In the genomic region with DNA sequence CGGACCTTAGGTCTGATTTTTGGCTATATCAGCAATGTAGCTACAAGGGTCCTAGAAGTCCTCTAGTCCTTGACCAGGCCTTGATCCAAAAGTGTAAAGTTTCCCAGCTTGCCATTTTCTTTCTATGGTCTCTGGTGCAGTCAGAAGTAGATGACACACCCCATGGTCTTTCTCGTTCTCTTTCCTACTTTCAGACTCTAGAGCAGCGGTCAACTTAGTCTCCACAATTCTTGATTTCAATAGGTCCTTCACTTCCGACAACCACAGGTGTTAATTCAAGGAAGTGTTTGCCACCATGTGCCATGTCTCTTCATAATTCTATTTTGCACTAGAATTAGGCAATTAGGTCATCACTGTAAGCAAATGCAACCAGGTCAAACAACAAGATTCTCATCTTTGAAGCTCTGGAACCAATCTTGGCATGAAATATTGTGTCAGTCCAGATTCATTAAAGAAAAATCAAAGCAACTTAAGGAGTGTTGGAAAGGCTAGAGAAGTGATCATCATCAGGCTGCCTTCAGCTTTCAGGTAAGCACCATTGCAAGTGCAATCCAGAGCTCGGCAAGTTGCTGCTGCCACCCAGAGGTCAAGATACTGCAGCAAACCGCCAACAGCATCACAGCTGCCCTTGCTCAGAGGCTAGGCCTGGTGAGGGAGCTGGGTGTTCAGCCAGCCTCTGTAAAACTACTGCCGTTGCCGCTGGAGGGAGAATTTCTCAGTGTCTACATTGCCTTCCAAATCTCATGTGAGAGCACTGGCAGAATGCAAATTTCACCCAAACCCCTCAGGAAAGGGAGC, we compare ENCODE assay signal across 1 cellular context.
A peak's percentile ranks its signal among the peaks of the same experiment; 100 is the strongest.
TF ChIP-seq lines count a peak whose summit lies in the region.

No MANE protein-coding gene starts in this region.

TF ChIP-seq in HepG2, 621 proteins besides CTCF, POLR2A, EP300 and RAD21 (continued from another document and continues in another):
- TF ChIP-seq, protein P1, sequence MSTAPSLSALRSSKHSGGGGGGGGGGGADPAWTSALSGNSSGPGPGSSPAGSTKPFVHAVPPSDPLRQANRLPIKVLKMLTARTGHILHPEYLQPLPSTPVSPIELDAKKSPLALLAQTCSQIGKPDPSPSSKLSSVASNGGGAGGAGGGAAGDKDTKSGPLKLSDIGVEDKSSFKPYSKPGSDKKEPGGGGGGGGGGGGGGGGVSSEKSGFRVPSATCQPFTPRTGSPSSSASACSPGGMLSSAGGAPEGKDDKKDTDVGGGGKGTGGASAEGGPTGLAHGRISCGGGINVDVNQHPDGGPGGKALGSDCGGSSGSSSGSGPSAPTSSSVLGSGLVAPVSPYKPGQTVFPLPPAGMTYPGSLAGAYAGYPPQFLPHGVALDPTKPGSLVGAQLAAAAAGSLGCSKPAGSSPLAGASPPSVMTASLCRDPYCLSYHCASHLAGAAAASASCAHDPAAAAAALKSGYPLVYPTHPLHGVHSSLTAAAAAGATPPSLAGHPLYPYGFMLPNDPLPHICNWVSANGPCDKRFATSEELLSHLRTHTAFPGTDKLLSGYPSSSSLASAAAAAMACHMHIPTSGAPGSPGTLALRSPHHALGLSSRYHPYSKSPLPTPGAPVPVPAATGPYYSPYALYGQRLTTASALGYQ (CRISPR knock-in tag; IDR thresholded peaks at IDR 0.05) = no peak
- TF ChIP-seq, protein P2, sequence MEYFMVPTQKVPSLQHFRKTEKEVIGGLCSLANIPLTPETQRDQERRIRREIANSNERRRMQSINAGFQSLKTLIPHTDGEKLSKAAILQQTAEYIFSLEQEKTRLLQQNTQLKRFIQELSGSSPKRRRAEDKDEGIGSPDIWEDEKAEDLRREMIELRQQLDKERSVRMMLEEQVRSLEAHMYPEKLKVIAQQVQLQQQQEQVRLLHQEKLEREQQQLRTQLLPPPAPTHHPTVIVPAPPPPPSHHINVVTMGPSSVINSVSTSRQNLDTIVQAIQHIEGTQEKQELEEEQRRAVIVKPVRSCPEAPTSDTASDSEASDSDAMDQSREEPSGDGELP (IDR thresholded peaks at IDR 0.05; ENCODE audit: borderline replicate concordance, low read depth) = 0 out of 2 replicates have a peak, but pooled peaks have one; percentile 22
- TF ChIP-seq ZNF619 (CRISPR knock-in tag; IDR thresholded peaks at IDR 0.05) = no peak
- TF ChIP-seq, protein P3, sequence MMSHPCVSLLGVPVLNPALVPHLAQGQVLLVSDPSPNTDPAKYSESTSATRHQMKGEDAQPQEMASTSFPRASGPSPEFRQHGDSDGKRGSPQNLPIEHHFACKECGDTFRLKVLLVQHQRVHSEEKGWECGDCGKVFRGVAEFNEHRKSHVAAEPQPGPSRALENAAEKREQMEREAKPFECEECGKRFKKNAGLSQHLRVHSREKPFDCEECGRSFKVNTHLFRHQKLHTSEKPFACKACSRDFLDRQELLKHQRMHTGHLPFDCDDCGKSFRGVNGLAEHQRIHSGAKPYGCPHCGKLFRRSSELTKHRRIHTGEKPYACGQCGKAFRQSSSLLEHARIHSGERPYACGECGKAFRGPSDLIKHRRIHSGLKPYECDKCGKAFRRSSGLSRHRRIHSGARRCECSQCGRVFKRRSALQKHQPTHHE (CRISPR knock-in tag; IDR thresholded peaks at IDR 0.05; ENCODE audit: borderline replicate concordance) = no peak
- no peak for TF ChIP-seq SMYD3 (CRISPR knock-in tag; IDR thresholded peaks at IDR 0.05)
- TF ChIP-seq, protein P4, sequence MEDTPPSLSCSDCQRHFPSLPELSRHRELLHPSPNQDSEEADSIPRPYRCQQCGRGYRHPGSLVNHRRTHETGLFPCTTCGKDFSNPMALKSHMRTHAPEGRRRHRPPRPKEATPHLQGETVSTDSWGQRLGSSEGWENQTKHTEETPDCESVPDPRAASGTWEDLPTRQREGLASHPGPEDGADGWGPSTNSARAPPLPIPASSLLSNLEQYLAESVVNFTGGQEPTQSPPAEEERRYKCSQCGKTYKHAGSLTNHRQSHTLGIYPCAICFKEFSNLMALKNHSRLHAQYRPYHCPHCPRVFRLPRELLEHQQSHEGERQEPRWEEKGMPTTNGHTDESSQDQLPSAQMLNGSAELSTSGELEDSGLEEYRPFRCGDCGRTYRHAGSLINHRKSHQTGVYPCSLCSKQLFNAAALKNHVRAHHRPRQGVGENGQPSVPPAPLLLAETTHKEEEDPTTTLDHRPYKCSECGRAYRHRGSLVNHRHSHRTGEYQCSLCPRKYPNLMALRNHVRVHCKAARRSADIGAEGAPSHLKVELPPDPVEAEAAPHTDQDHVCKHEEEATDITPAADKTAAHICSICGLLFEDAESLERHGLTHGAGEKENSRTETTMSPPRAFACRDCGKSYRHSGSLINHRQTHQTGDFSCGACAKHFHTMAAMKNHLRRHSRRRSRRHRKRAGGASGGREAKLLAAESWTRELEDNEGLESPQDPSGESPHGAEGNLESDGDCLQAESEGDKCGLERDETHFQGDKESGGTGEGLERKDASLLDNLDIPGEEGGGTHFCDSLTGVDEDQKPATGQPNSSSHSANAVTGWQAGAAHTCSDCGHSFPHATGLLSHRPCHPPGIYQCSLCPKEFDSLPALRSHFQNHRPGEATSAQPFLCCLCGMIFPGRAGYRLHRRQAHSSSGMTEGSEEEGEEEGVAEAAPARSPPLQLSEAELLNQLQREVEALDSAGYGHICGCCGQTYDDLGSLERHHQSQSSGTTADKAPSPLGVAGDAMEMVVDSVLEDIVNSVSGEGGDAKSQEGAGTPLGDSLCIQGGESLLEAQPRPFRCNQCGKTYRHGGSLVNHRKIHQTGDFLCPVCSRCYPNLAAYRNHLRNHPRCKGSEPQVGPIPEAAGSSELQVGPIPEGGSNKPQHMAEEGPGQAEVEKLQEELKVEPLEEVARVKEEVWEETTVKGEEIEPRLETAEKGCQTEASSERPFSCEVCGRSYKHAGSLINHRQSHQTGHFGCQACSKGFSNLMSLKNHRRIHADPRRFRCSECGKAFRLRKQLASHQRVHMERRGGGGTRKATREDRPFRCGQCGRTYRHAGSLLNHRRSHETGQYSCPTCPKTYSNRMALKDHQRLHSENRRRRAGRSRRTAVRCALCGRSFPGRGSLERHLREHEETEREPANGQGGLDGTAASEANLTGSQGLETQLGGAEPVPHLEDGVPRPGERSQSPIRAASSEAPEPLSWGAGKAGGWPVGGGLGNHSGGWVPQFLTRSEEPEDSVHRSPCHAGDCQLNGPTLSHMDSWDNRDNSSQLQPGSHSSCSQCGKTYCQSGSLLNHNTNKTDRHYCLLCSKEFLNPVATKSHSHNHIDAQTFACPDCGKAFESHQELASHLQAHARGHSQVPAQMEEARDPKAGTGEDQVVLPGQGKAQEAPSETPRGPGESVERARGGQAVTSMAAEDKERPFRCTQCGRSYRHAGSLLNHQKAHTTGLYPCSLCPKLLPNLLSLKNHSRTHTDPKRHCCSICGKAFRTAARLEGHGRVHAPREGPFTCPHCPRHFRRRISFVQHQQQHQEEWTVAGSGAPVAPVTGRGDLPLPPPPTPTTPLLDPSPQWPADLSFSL (CRISPR knock-in tag; IDR thresholded peaks at IDR 0.05) = no peak
- no peak for TF ChIP-seq IKZF4 (CRISPR knock-in tag; IDR thresholded peaks at IDR 0.05; ENCODE audit: borderline replicate concordance, low read depth, not compliant biosample characterization)
- TF ChIP-seq ZMAT3 (CRISPR knock-in tag; conservative IDR thresholded peaks at IDR 0.05) = no peak
- TF ChIP-seq ZNF484 (CRISPR knock-in tag; IDR thresholded peaks at IDR 0.05; ENCODE audit: borderline replicate concordance, low read depth) = no peak
- no peak for TF ChIP-seq ZNF530 (CRISPR knock-in tag; IDR thresholded peaks at IDR 0.05; ENCODE audit: low read depth)
- no peak for TF ChIP-seq NFIB (CRISPR knock-in tag; IDR thresholded peaks at IDR 0.05; ENCODE audit: borderline replicate concordance)
- TF ChIP-seq ZNF883 (CRISPR knock-in tag; IDR thresholded peaks at IDR 0.05; ENCODE audit: not compliant biosample characterization) = no peak
- TF ChIP-seq, protein P5, sequence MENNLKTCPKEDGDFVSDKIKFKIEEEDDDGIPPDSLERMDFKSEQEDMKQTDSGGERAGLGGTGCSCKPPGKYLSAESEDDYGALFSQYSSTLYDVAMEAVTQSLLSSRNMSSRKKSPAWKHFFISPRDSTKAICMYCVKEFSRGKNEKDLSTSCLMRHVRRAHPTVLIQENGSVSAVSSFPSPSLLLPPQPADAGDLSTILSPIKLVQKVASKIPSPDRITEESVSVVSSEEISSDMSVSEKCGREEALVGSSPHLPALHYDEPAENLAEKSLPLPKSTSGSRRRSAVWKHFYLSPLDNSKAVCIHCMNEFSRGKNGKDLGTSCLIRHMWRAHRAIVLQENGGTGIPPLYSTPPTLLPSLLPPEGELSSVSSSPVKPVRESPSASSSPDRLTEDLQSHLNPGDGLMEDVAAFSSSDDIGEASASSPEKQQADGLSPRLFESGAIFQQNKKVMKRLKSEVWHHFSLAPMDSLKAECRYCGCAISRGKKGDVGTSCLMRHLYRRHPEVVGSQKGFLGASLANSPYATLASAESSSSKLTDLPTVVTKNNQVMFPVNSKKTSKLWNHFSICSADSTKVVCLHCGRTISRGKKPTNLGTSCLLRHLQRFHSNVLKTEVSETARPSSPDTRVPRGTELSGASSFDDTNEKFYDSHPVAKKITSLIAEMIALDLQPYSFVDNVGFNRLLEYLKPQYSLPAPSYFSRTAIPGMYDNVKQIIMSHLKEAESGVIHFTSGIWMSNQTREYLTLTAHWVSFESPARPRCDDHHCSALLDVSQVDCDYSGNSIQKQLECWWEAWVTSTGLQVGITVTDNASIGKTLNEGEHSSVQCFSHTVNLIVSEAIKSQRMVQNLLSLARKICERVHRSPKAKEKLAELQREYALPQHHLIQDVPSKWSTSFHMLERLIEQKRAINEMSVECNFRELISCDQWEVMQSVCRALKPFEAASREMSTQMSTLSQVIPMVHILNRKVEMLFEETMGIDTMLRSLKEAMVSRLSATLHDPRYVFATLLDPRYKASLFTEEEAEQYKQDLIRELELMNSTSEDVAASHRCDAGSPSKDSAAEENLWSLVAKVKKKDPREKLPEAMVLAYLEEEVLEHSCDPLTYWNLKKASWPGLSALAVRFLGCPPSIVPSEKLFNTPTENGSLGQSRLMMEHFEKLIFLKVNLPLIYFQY (CRISPR knock-in tag; IDR thresholded peaks at IDR 0.05; ENCODE audit: borderline replicate concordance) = no peak
- TF ChIP-seq, protein P6, sequence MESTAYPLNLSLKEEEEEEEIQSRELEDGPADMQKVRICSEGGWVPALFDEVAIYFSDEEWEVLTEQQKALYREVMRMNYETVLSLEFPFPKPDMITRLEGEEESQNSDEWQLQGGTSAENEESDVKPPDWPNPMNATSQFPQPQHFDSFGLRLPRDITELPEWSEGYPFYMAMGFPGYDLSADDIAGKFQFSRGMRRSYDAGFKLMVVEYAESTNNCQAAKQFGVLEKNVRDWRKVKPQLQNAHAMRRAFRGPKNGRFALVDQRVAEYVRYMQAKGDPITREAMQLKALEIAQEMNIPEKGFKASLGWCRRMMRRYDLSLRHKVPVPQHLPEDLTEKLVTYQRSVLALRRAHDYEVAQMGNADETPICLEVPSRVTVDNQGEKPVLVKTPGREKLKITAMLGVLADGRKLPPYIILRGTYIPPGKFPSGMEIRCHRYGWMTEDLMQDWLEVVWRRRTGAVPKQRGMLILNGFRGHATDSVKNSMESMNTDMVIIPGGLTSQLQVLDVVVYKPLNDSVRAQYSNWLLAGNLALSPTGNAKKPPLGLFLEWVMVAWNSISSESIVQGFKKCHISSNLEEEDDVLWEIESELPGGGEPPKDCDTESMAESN (CRISPR knock-in tag; conservative IDR thresholded peaks at IDR 0.05) = no peak
- TF ChIP-seq AGO2 (optimal IDR thresholded peaks at IDR 0.05; ENCODE audit: low read depth, low read length) = no peak
- TF ChIP-seq, protein P7, sequence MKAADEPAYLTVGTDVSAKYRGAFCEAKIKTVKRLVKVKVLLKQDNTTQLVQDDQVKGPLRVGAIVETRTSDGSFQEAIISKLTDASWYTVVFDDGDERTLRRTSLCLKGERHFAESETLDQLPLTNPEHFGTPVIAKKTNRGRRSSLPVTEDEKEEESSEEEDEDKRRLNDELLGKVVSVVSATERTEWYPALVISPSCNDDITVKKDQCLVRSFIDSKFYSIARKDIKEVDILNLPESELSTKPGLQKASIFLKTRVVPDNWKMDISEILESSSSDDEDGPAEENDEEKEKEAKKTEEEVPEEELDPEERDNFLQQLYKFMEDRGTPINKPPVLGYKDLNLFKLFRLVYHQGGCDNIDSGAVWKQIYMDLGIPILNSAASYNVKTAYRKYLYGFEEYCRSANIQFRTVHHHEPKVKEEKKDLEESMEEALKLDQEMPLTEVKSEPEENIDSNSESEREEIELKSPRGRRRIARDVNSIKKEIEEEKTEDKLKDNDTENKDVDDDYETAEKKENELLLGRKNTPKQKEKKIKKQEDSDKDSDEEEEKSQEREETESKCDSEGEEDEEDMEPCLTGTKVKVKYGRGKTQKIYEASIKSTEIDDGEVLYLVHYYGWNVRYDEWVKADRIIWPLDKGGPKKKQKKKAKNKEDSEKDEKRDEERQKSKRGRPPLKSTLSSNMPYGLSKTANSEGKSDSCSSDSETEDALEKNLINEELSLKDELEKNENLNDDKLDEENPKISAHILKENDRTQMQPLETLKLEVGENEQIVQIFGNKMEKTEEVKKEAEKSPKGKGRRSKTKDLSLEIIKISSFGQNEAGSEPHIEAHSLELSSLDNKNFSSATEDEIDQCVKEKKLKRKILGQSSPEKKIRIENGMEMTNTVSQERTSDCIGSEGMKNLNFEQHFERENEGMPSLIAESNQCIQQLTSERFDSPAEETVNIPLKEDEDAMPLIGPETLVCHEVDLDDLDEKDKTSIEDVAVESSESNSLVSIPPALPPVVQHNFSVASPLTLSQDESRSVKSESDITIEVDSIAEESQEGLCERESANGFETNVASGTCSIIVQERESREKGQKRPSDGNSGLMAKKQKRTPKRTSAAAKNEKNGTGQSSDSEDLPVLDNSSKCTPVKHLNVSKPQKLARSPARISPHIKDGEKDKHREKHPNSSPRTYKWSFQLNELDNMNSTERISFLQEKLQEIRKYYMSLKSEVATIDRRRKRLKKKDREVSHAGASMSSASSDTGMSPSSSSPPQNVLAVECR (CRISPR knock-in tag; IDR thresholded peaks at IDR 0.05; ENCODE audit: borderline replicate concordance) = no peak
- TF ChIP-seq NFIC (IDR thresholded peaks at IDR 0.05; ENCODE audit: low read length) = no peak
- TF ChIP-seq PLRG1 (conservative IDR thresholded peaks at IDR 0.05) = no peak
- no peak for TF ChIP-seq GLI4 (CRISPR knock-in tag; IDR thresholded peaks at IDR 0.05; ENCODE audit: borderline replicate concordance)
- TF ChIP-seq HNRNPK (IDR thresholded peaks at IDR 0.05; ENCODE audit: low read depth, low read length, poor library complexity, severe bottlenecking) = no peak
- TF ChIP-seq, protein P8, sequence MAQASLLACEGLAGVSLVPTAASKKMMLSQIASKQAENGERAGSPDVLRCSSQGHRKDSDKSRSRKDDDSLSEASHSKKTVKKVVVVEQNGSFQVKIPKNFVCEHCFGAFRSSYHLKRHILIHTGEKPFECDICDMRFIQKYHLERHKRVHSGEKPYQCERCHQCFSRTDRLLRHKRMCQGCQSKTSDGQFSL (CRISPR knock-in tag; IDR thresholded peaks at IDR 0.05) = no peak
- peak; percentile 79 for TF ChIP-seq STAG1 (CRISPR knock-in tag; IDR thresholded peaks at IDR 0.05)
- TF ChIP-seq ZNF772 (CRISPR knock-in tag; IDR thresholded peaks at IDR 0.05) = no peak
- TF ChIP-seq MATR3 (CRISPR knock-in tag; IDR thresholded peaks at IDR 0.05) = no peak
- peak; percentile 52; the same call in 1 of the 2 replicates for TF ChIP-seq ZNF891 (CRISPR knock-in tag; IDR thresholded peaks at IDR 0.05)
- TF ChIP-seq ATAD3A (CRISPR knock-in tag; IDR thresholded peaks at IDR 0.05) = no peak
- no peak for TF ChIP-seq MAFF (IDR thresholded peaks at IDR 0.05; ENCODE audit: low read depth, low read length)
- TF ChIP-seq, protein P9, sequence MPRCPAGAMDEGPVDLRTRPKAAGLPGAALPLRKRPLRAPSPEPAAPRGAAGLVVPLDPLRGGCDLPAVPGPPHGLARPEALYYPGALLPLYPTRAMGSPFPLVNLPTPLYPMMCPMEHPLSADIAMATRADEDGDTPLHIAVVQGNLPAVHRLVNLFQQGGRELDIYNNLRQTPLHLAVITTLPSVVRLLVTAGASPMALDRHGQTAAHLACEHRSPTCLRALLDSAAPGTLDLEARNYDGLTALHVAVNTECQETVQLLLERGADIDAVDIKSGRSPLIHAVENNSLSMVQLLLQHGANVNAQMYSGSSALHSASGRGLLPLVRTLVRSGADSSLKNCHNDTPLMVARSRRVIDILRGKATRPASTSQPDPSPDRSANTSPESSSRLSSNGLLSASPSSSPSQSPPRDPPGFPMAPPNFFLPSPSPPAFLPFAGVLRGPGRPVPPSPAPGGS (CRISPR knock-in tag; IDR thresholded peaks at IDR 0.05) = no peak
- no peak for TF ChIP-seq MAFG (CRISPR knock-in tag; IDR thresholded peaks at IDR 0.05)
- no peak for TF ChIP-seq ZNF20 (CRISPR knock-in tag; IDR thresholded peaks at IDR 0.05)
